1 cellular context compared by ENCODE assay signal in genomic region chr7:38746438-38746837, GRCh38.
TF ChIP-seq lines count a peak whose summit lies in the region.

No MANE protein-coding gene starts in this region.

TF ChIP-seq in H1, 55 proteins besides CTCF, POLR2A, EP300 and RAD21:
- no peak for TF ChIP-seq CBX8 (IDR thresholded peaks at IDR 0.05; ENCODE audit: borderline replicate concordance, low read depth, low read length)
- TF ChIP-seq TEAD4 (IDR thresholded peaks at IDR 0.05; ENCODE audit: low read depth, low read length), result no peak
- no peak for TF ChIP-seq KDM1A (IDR thresholded peaks at IDR 0.05; ENCODE audit: borderline replicate concordance, low read length)
- no peak for TF ChIP-seq CREB1 (IDR thresholded peaks at IDR 0.05)
- no peak for TF ChIP-seq EZH2 (IDR thresholded peaks at IDR 0.05; ENCODE audit: low read depth, low read length, severe bottlenecking)
- TF ChIP-seq HDAC6 (IDR thresholded peaks at IDR 0.05; ENCODE audit: low read depth, low read length), result no peak
- no peak for TF ChIP-seq SP2 (IDR thresholded peaks at IDR 0.05; ENCODE audit: low read length)
- no peak for TF ChIP-seq TCF12 (IDR thresholded peaks at IDR 0.05; ENCODE audit: low read depth, low read length)
- no peak for TF ChIP-seq BCL11A (IDR thresholded peaks at IDR 0.05; ENCODE audit: low read depth in 2 of 2, low read length in 2 of 2)
- TF ChIP-seq NRF1 (IDR thresholded peaks at IDR 0.05; ENCODE audit: low read depth, low read length), result no peak
- TF ChIP-seq, protein P1, sequence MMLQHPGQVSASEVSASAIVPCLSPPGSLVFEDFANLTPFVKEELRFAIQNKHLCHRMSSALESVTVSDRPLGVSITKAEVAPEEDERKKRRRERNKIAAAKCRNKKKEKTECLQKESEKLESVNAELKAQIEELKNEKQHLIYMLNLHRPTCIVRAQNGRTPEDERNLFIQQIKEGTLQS (IDR thresholded peaks at IDR 0.05; ENCODE audit: insufficient read depth, low read depth, low read length), result no peak
- TF ChIP-seq, protein P2, sequence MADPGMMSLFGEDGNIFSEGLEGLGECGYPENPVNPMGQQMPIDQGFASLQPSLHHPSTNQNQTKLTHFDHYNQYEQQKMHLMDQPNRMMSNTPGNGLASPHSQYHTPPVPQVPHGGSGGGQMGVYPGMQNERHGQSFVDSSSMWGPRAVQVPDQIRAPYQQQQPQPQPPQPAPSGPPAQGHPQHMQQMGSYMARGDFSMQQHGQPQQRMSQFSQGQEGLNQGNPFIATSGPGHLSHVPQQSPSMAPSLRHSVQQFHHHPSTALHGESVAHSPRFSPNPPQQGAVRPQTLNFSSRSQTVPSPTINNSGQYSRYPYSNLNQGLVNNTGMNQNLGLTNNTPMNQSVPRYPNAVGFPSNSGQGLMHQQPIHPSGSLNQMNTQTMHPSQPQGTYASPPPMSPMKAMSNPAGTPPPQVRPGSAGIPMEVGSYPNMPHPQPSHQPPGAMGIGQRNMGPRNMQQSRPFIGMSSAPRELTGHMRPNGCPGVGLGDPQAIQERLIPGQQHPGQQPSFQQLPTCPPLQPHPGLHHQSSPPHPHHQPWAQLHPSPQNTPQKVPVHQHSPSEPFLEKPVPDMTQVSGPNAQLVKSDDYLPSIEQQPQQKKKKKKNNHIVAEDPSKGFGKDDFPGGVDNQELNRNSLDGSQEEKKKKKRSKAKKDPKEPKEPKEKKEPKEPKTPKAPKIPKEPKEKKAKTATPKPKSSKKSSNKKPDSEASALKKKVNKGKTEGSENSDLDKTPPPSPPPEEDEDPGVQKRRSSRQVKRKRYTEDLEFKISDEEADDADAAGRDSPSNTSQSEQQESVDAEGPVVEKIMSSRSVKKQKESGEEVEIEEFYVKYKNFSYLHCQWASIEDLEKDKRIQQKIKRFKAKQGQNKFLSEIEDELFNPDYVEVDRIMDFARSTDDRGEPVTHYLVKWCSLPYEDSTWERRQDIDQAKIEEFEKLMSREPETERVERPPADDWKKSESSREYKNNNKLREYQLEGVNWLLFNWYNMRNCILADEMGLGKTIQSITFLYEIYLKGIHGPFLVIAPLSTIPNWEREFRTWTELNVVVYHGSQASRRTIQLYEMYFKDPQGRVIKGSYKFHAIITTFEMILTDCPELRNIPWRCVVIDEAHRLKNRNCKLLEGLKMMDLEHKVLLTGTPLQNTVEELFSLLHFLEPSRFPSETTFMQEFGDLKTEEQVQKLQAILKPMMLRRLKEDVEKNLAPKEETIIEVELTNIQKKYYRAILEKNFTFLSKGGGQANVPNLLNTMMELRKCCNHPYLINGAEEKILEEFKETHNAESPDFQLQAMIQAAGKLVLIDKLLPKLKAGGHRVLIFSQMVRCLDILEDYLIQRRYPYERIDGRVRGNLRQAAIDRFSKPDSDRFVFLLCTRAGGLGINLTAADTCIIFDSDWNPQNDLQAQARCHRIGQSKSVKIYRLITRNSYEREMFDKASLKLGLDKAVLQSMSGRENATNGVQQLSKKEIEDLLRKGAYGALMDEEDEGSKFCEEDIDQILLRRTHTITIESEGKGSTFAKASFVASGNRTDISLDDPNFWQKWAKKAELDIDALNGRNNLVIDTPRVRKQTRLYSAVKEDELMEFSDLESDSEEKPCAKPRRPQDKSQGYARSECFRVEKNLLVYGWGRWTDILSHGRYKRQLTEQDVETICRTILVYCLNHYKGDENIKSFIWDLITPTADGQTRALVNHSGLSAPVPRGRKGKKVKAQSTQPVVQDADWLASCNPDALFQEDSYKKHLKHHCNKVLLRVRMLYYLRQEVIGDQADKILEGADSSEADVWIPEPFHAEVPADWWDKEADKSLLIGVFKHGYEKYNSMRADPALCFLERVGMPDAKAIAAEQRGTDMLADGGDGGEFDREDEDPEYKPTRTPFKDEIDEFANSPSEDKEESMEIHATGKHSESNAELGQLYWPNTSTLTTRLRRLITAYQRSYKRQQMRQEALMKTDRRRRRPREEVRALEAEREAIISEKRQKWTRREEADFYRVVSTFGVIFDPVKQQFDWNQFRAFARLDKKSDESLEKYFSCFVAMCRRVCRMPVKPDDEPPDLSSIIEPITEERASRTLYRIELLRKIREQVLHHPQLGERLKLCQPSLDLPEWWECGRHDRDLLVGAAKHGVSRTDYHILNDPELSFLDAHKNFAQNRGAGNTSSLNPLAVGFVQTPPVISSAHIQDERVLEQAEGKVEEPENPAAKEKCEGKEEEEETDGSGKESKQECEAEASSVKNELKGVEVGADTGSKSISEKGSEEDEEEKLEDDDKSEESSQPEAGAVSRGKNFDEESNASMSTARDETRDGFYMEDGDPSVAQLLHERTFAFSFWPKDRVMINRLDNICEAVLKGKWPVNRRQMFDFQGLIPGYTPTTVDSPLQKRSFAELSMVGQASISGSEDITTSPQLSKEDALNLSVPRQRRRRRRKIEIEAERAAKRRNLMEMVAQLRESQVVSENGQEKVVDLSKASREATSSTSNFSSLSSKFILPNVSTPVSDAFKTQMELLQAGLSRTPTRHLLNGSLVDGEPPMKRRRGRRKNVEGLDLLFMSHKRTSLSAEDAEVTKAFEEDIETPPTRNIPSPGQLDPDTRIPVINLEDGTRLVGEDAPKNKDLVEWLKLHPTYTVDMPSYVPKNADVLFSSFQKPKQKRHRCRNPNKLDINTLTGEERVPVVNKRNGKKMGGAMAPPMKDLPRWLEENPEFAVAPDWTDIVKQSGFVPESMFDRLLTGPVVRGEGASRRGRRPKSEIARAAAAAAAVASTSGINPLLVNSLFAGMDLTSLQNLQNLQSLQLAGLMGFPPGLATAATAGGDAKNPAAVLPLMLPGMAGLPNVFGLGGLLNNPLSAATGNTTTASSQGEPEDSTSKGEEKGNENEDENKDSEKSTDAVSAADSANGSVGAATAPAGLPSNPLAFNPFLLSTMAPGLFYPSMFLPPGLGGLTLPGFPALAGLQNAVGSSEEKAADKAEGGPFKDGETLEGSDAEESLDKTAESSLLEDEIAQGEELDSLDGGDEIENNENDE (IDR thresholded peaks at IDR 0.05; ENCODE audit: insufficient replicate concordance, low read length), result no peak
